Comparison of ENCODE assay signal across 9 cellular contexts in genomic region chr18:76216096-76216495, GRCh38.
"Had no signal": no experiment of that assay in that cellular context is flagged by ENCODE, and none has a peak within 500 bp of the region (broad histone marks: within the 10 kb centered on the region; RNA-seq: fewer than 3 reads in every experiment).

No MANE protein-coding gene starts in this region.

- H3K4me3 ChIP-seq: GM23248 had no signal

- H3K27ac ChIP-seq: GM23248, KMS-11 had no signal

- H3K9ac ChIP-seq: GM23248, KMS-11 had no signal

- H3K4me2 ChIP-seq: KMS-11 had no signal

- H2AFZ ChIP-seq: GM23248 had no signal

- FAIRE-seq: H54, HTR-8/SVneo had no signal

- DNase-seq: GM23248, GOT3, H9, HCEC 1CT, Karpas-422, KBM-7 had no signal
